In genomic region chr20:51906049-51906448, GRCh38 we compare ENCODE assay signal across 19 cellular contexts.
DNase-seq lines count a peak whose midpoint lies in the region; ATAC-seq and TF ChIP-seq lines count a peak whose summit lies in the region.
"Had no signal": no experiment of that assay in that cellular context is flagged by ENCODE, and none has a peak within 500 bp of the region (broad histone marks: within the 10 kb centered on the region; RNA-seq: fewer than 3 reads in every experiment).

No MANE protein-coding gene starts in this region.

- CTCF ChIA-PET in WTC11 (lab: Charles Lee) = no interaction called here

- POLR2A ChIA-PET in WTC11 (lab: Charles Lee) = no interaction called here

- DNase-seq in NCI-H1417 (lab: John Stamatoyannopoulos, UW) (peak in 2 of 3 experiments; percentile 11 to 37), NCI-H1417 treated with DMSO at 0.1 percent for 48 hours (lab: John Stamatoyannopoulos, UW) (no peak), NCI-H187 (lab: John Stamatoyannopoulos, UW) (peak; percentile 15 to 43), WTC11 (ENCODE audit: low spot score) (no peak), upper lobe of right lung (peak; percentile 6), AG08395 (ENCODE audit: low spot score) (no peak), posterior cingulate gyrus (no peak)
- DNase-seq: COR-L47, MM.1S, NCI-H1092, NCI-H2029 treated with DMSO at 0.1 percent for 48 hours, NCI-H2227 treated with DMSO at 0.1 percent for 48 hours, NCI-H524 treated with DMSO at 0.1 percent for 48 hours, Peyer's patch had no signal

- no peaks in the 10 kb centered on the region for H3K9me3 Mint-ChIP-seq in WTC11

- H3K27ac Mint-ChIP-seq in WTC11 = 0 out of 2 replicates have a peak overlapping the region, but pooled peaks have one; percentile 2
- H3K27ac Mint-ChIP-seq: B cell had no signal

- no peaks in the 10 kb centered on the region for H3K36me3 Mint-ChIP-seq in WTC11

- no peak overlapping the region for H3K27ac ChIP-seq in upper lobe of right lung
- H3K27ac ChIP-seq: 22Rv1, Peyer's patch had no signal

- no peak for ATAC-seq in WTC11
- no peak for ATAC-seq in upper lobe of right lung
- no peak for ATAC-seq in HG02763 (IDR thresholded peaks at IDR 0.05; ENCODE audit: unreplicated experiment)
- ATAC-seq: GM12878 had no signal

- intact Hi-C loops in upper lobe of right lung (cut with DNase I) = no loop called here
- intact Hi-C loops in posterior cingulate gyrus (cut with DNase I) = no loop called here

- H3K27me3 ChIP-seq in upper lobe of right lung = no peaks in the 10 kb centered on the region
- H3K27me3 ChIP-seq: Peyer's patch had no signal

- H3K36me3 ChIP-seq in upper lobe of right lung = no peaks in the 10 kb centered on the region
- H3K36me3 ChIP-seq: HAP-1, Peyer's patch had no signal

- TF ChIP-seq CTCF in WTC11 (IDR thresholded peaks at IDR 0.05) (no peak), upper lobe of right lung (IDR thresholded peaks at IDR 0.05) (no peak)

- H3K4me3 Mint-ChIP-seq in WTC11 = no peak overlapping the region
- H3K4me3 Mint-ChIP-seq: B cell had no signal

- no peaks in the 10 kb centered on the region for H3K9me3 ChIP-seq in upper lobe of right lung
- H3K9me3 ChIP-seq: HAP-1, Peyer's patch had no signal

- H3K27me3 Mint-ChIP-seq in WTC11 (ENCODE audit: low read depth) = no peaks in the 10 kb centered on the region

- peaks cover 3% of the 10 kb centered on the region for H3K4me1 ChIP-seq in upper lobe of right lung
- H3K4me1 ChIP-seq: Peyer's patch had no signal

- H3K4me1 Mint-ChIP-seq in WTC11 = peaks cover 20% of the 10 kb centered on the region
- H3K4me1 Mint-ChIP-seq: B cell had no signal

- H3K4me3 ChIP-seq in upper lobe of right lung = no peak overlapping the region
- H3K4me3 ChIP-seq: GM12878, HAP-1, Peyer's patch had no signal

TF ChIP-seq in WTC11, 78 proteins besides CTCF, POLR2A, EP300 and RAD21:
- TF ChIP-seq ZBTB21 (CRISPR knock-in tag; IDR thresholded peaks at IDR 0.05; ENCODE audit: borderline replicate concordance) (no peak), TP53 (CRISPR knock-in tag; IDR thresholded peaks at IDR 0.05) (no peak), ZNF219 (CRISPR knock-in tag; IDR thresholded peaks at IDR 0.05; ENCODE audit: borderline replicate concordance) (no peak), ZSCAN18 (CRISPR knock-in tag; IDR thresholded peaks at IDR 0.05) (no peak), ZNF281 (CRISPR knock-in tag; IDR thresholded peaks at IDR 0.05) (no peak), MLX (CRISPR knock-in tag; IDR thresholded peaks at IDR 0.05) (no peak), JUN (CRISPR knock-in tag; IDR thresholded peaks at IDR 0.05) (no peak), HMGA2 (CRISPR knock-in tag; IDR thresholded peaks at IDR 0.05) (no peak), ZNF512 (CRISPR knock-in tag; IDR thresholded peaks at IDR 0.05; ENCODE audit: borderline replicate concordance) (no peak), ELF4 (CRISPR knock-in tag; IDR thresholded peaks at IDR 0.05; ENCODE audit: low read depth) (no peak), SMAD4 (CRISPR knock-in tag; IDR thresholded peaks at IDR 0.05) (no peak), CBFB (CRISPR knock-in tag; IDR thresholded peaks at IDR 0.05; ENCODE audit: low read depth) (no peak)
- TF ChIP-seq, protein P1, sequence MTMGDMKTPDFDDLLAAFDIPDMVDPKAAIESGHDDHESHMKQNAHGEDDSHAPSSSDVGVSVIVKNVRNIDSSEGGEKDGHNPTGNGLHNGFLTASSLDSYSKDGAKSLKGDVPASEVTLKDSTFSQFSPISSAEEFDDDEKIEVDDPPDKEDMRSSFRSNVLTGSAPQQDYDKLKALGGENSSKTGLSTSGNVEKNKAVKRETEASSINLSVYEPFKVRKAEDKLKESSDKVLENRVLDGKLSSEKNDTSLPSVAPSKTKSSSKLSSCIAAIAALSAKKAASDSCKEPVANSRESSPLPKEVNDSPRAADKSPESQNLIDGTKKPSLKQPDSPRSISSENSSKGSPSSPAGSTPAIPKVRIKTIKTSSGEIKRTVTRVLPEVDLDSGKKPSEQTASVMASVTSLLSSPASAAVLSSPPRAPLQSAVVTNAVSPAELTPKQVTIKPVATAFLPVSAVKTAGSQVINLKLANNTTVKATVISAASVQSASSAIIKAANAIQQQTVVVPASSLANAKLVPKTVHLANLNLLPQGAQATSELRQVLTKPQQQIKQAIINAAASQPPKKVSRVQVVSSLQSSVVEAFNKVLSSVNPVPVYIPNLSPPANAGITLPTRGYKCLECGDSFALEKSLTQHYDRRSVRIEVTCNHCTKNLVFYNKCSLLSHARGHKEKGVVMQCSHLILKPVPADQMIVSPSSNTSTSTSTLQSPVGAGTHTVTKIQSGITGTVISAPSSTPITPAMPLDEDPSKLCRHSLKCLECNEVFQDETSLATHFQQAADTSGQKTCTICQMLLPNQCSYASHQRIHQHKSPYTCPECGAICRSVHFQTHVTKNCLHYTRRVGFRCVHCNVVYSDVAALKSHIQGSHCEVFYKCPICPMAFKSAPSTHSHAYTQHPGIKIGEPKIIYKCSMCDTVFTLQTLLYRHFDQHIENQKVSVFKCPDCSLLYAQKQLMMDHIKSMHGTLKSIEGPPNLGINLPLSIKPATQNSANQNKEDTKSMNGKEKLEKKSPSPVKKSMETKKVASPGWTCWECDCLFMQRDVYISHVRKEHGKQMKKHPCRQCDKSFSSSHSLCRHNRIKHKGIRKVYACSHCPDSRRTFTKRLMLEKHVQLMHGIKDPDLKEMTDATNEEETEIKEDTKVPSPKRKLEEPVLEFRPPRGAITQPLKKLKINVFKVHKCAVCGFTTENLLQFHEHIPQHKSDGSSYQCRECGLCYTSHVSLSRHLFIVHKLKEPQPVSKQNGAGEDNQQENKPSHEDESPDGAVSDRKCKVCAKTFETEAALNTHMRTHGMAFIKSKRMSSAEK (CRISPR knock-in tag; IDR thresholded peaks at IDR 0.05; ENCODE audit: borderline replicate concordance) = no peak
- TF ChIP-seq, protein P2, sequence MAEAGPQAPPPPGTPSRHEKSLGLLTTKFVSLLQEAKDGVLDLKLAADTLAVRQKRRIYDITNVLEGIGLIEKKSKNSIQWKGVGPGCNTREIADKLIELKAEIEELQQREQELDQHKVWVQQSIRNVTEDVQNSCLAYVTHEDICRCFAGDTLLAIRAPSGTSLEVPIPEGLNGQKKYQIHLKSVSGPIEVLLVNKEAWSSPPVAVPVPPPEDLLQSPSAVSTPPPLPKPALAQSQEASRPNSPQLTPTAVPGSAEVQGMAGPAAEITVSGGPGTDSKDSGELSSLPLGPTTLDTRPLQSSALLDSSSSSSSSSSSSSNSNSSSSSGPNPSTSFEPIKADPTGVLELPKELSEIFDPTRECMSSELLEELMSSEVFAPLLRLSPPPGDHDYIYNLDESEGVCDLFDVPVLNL (CRISPR knock-in tag; IDR thresholded peaks at IDR 0.05; ENCODE audit: borderline replicate concordance, low read depth) = no peak

Comparison
In these comparisons a context has a peak if more than half of its experiments do, and no peak if none do; other contexts are left out.
1. DNase-seq: peak in NCI-H1417 (2 of 3), NCI-H187 (2 of 2) and upper lobe of right lung (single experiment); none in NCI-H1417 treated with DMSO at 0.1 percent for 48 hours (single experiment), WTC11 (single experiment), AG08395 (single experiment) and posterior cingulate gyrus (0 of 10).